In genomic region chr2:239002591-239002959, GRCh38 we compare ENCODE assay signal across 19 cellular contexts.
DNase-seq lines count a peak whose midpoint lies in the region; ATAC-seq and TF ChIP-seq lines count a peak whose summit lies in the region.
"Had no signal": no experiment of that assay in that cellular context is flagged by ENCODE, and none has a peak within 500 bp of the region (broad histone marks: within the 10 kb centered on the region; RNA-seq: fewer than 3 reads in every experiment).

No MANE protein-coding gene starts in this region.

- peak overlapping the region; percentile 36; the same call in 1 of the 2 replicates for H3K27ac ChIP-seq in RWPE1
- peak overlapping the region in 17 of 21 experiments; percentile 6 to 76 (median 57) for H3K27ac ChIP-seq in skin epidermis

- H3K4me3 ChIP-seq in AG10803 (ENCODE audit: low read length) (peak overlapping the region; percentile 55), foreskin fibroblast (ENCODE audit: low read depth in 1 of 2, low read length in 2 of 2) (peak overlapping the region; percentile 10 to 44), skin epidermis (no peak overlapping the region)
- H3K4me3 ChIP-seq: adrenal gland, HAP-1, upper lobe of left lung had no signal

- ATAC-seq in HG03097 (IDR thresholded peaks at IDR 0.05; ENCODE audit: low FRiP score, unreplicated experiment) (no peak), left lobe of liver (no peak), GM18868 (IDR thresholded peaks at IDR 0.05; ENCODE audit: unreplicated experiment) (no peak)
- ATAC-seq: CD8-positive, alpha-beta T cell; left colon had no signal

- TF ChIP-seq CTCF in AG10803 (conservative IDR thresholded peaks at IDR 0.05; ENCODE audit: low read length) (no peak), RWPE1 (conservative IDR thresholded peaks at IDR 0.05; ENCODE audit: low read depth) (no peak), foreskin fibroblast (IDR thresholded peaks at IDR 0.05; ENCODE audit: low read depth, low read length) (no peak)

- DNase-seq in AG10803 (ENCODE audit: low read depth) (no peak), RWPE1 (ENCODE audit: low spot score) (no peak), foreskin fibroblast (no peak), HPDE6-E6E7 (ENCODE audit: extremely low spot score) (no peak), left lobe of liver (ENCODE audit: low spot score) (no peak)
- DNase-seq: ACHN; activated CD8-positive, alpha-beta memory T cell treated with anti-CD3 and anti-CD28 coated beads for 24 hours; adrenal gland; CD8-positive, alpha-beta T cell; DMS79 treated with DMSO at 0.1 percent for 48 hours; effector memory CD4-positive, alpha-beta T cell; left colon; NCI-H1694; Right ventricle myocardium superior had no signal

- POLR2A ChIA-PET in RWPE1 (lab: Yijun Ruan, JAX; ENCODE audit: low non-redundant PET): no interaction called here

- CTCF ChIA-PET in RWPE1 (lab: Yijun Ruan, JAX): no interaction called here

Comparison
In these comparisons a context has a peak if more than half of its experiments do, and no peak if none do; other contexts are left out.
1. H3K4me3 ChIP-seq: peak in AG10803 (single experiment) and foreskin fibroblast (2 of 2); none in skin epidermis (0 of 7).